8 cellular contexts compared by ENCODE assay signal in genomic region chr10:124626759-124627380, GRCh38.
DNase-seq lines count a peak whose midpoint lies in the region; ATAC-seq, FAIRE-seq and TF ChIP-seq lines count a peak whose summit lies in the region.

No MANE protein-coding gene starts in this region.

- ATAC-seq in GM18861 (IDR thresholded peaks at IDR 0.05; ENCODE audit: unreplicated experiment), result peak; percentile 66
- ATAC-seq in HG02623 (IDR thresholded peaks at IDR 0.05; ENCODE audit: unreplicated experiment), result peak; percentile 58
- peak; percentile 86 for ATAC-seq in stimulated activated naive CD8-positive, alpha-beta T cell treated with anti-CD3 and anti-CD28 coated beads, Interleukin-15, amount 100 ng/mL, for 72 hours

- H3K27me3 Mint-ChIP-seq in stimulated activated naive CD8-positive, alpha-beta T cell treated with anti-CD3 and anti-CD28 coated beads, Interleukin-15, amount 100 ng/mL, for 72 hours, result no peaks in the 10 kb centered on the region

- H3K4me3 ChIP-seq in epithelial cell of esophagus (ENCODE audit: low read length), result no peak overlapping the region

- peaks cover 51% of the 10 kb centered on the region for H3K4me1 Mint-ChIP-seq in stimulated activated naive CD8-positive, alpha-beta T cell treated with anti-CD3 and anti-CD28 coated beads, Interleukin-15, amount 100 ng/mL, for 72 hours

- peak; percentile 3 for TF ChIP-seq CTCF in epithelial cell of esophagus (IDR thresholded peaks at IDR 0.05; ENCODE audit: insufficient read depth, low read depth, low read length, missing control alignments)

- H3K4me3 Mint-ChIP-seq in stimulated activated naive CD8-positive, alpha-beta T cell treated with anti-CD3 and anti-CD28 coated beads, Interleukin-15, amount 100 ng/mL, for 72 hours, result peak overlapping the region in 1 of 2 donors; percentile 56

- H3K9me3 Mint-ChIP-seq in stimulated activated naive CD8-positive, alpha-beta T cell treated with anti-CD3 and anti-CD28 coated beads, Interleukin-15, amount 100 ng/mL, for 72 hours, result no peaks in the 10 kb centered on the region

- DNase-seq in SW480 (ENCODE audit: low spot score) (peak; percentile 93), epithelial cell of esophagus (ENCODE audit: low read depth) (peak; percentile 47), NK-92 (lab: John Stamatoyannopoulos, UW; ENCODE audit: unreplicated experiment) (no peak), HTR-8/SVneo (ENCODE audit: insufficient read length, low spot score) (no peak), AG08396 (ENCODE audit: low spot score) (no peak)
- DNase-seq in stimulated activated naive CD8-positive, alpha-beta T cell treated with anti-CD3 and anti-CD28 coated beads, Interleukin-15, amount 100 ng/mL, for 72 hours, result peak in 1 of 2 donors; percentile 72

- no peak for FAIRE-seq in HTR-8/SVneo (lab: Jason Lieb, UNC)

- no peak overlapping the region for H3K27ac Mint-ChIP-seq in stimulated activated naive CD8-positive, alpha-beta T cell treated with anti-CD3 and anti-CD28 coated beads, Interleukin-15, amount 100 ng/mL, for 72 hours

Comparison
In these comparisons a context has a peak if more than half of its experiments do, and no peak if none do; other contexts are left out.
1. DNase-seq: peak in SW480 (single experiment) and epithelial cell of esophagus (single experiment); none in NK-92 (single experiment), HTR-8/SVneo (single experiment) and AG08396 (single experiment).
2. Peak in every context shown above with its lines, with median percentiles within 50 percentile points of each other: ATAC-seq.